1 cellular context compared by ENCODE assay signal in genomic region chr6:21587182-21587924, GRCh38.
TF ChIP-seq lines count a peak whose summit lies in the region.

No MANE protein-coding gene starts in this region.

TF ChIP-seq in HEK293, 187 proteins besides CTCF, POLR2A, EP300 and RAD21 (continued from another document and continues in another):
- TF ChIP-seq, protein P1, sequence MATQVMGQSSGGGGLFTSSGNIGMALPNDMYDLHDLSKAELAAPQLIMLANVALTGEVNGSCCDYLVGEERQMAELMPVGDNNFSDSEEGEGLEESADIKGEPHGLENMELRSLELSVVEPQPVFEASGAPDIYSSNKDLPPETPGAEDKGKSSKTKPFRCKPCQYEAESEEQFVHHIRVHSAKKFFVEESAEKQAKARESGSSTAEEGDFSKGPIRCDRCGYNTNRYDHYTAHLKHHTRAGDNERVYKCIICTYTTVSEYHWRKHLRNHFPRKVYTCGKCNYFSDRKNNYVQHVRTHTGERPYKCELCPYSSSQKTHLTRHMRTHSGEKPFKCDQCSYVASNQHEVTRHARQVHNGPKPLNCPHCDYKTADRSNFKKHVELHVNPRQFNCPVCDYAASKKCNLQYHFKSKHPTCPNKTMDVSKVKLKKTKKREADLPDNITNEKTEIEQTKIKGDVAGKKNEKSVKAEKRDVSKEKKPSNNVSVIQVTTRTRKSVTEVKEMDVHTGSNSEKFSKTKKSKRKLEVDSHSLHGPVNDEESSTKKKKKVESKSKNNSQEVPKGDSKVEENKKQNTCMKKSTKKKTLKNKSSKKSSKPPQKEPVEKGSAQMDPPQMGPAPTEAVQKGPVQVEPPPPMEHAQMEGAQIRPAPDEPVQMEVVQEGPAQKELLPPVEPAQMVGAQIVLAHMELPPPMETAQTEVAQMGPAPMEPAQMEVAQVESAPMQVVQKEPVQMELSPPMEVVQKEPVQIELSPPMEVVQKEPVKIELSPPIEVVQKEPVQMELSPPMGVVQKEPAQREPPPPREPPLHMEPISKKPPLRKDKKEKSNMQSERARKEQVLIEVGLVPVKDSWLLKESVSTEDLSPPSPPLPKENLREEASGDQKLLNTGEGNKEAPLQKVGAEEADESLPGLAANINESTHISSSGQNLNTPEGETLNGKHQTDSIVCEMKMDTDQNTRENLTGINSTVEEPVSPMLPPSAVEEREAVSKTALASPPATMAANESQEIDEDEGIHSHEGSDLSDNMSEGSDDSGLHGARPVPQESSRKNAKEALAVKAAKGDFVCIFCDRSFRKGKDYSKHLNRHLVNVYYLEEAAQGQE (tag by site-specific recombination; IDR thresholded peaks at IDR 0.05), result no peak; the same call in none of the 2 replicates
- no peak; the same call in 1 of the 2 replicates for TF ChIP-seq MZF1 (tag by site-specific recombination; IDR thresholded peaks at IDR 0.05; ENCODE audit: borderline replicate concordance)
- no peak for TF ChIP-seq ZNF510 (tag by site-specific recombination; IDR thresholded peaks at IDR 0.05; ENCODE audit: insufficient replicate concordance)
- TF ChIP-seq HOXD13 (CRISPR knock-in tag; IDR thresholded peaks at IDR 0.05; ENCODE audit: borderline replicate concordance), result 0 out of 2 replicates have a peak, but pooled peaks have one; percentile 60
- TF ChIP-seq, protein P2, sequence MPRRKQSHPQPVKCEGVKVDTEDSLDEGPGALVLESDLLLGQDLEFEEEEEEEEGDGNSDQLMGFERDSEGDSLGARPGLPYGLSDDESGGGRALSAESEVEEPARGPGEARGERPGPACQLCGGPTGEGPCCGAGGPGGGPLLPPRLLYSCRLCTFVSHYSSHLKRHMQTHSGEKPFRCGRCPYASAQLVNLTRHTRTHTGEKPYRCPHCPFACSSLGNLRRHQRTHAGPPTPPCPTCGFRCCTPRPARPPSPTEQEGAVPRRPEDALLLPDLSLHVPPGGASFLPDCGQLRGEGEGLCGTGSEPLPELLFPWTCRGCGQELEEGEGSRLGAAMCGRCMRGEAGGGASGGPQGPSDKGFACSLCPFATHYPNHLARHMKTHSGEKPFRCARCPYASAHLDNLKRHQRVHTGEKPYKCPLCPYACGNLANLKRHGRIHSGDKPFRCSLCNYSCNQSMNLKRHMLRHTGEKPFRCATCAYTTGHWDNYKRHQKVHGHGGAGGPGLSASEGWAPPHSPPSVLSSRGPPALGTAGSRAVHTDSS (tag by site-specific recombination; IDR thresholded peaks at IDR 0.05), result no peak
- TF ChIP-seq ZBTB17 (tag by site-specific recombination; IDR thresholded peaks at IDR 0.05), result 0 out of 2 replicates have a peak, but pooled peaks have one; percentile 3
- TF ChIP-seq ZNF335 (tag by site-specific recombination; conservative IDR thresholded peaks at IDR 0.05), result peak; percentile 96
- TF ChIP-seq PRDM1 (tag by site-specific recombination; IDR thresholded peaks at IDR 0.05), result peak; percentile 85
- no peak; the same call in 1 of the 2 replicates for TF ChIP-seq ZSCAN16 (tag by site-specific recombination; IDR thresholded peaks at IDR 0.05)
- TF ChIP-seq ZNF366 (tag by site-specific recombination; conservative IDR thresholded peaks at IDR 0.05), result peak; percentile 72
- no peak for TF ChIP-seq TCF7L2 (IDR thresholded peaks at IDR 0.05; ENCODE audit: borderline replicate concordance, low read depth, low read length)
- TF ChIP-seq ZNF785 (tag by site-specific recombination; IDR thresholded peaks at IDR 0.05), result no peak
- TF ChIP-seq ZNF280C (tag by site-specific recombination; IDR thresholded peaks at IDR 0.05), result no peak
- no peak for TF ChIP-seq ZNF426 (tag by site-specific recombination; IDR thresholded peaks at IDR 0.05)
- TF ChIP-seq ZNF549 (tag by site-specific recombination; IDR thresholded peaks at IDR 0.05), result no peak
- TF ChIP-seq, protein P3, sequence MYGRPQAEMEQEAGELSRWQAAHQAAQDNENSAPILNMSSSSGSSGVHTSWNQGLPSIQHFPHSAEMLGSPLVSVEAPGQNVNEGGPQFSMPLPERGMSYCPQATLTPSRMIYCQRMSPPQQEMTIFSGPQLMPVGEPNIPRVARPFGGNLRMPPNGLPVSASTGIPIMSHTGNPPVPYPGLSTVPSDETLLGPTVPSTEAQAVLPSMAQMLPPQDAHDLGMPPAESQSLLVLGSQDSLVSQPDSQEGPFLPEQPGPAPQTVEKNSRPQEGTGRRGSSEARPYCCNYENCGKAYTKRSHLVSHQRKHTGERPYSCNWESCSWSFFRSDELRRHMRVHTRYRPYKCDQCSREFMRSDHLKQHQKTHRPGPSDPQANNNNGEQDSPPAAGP (tag by site-specific recombination; IDR thresholded peaks at IDR 0.05), result peak; percentile 77
- no peak for TF ChIP-seq ZBTB11 (tag by site-specific recombination; conservative IDR thresholded peaks at IDR 0.05; ENCODE audit: low read depth)
- TF ChIP-seq ZNF571 (tag by site-specific recombination; IDR thresholded peaks at IDR 0.05), result no peak
- no peak for TF ChIP-seq ZNF704 (tag by site-specific recombination; IDR thresholded peaks at IDR 0.05)
- TF ChIP-seq ZSCAN23 (tag by site-specific recombination; IDR thresholded peaks at IDR 0.05), result 0 out of 2 replicates have a peak, but pooled peaks have one; percentile 6
- TF ChIP-seq ZNF830 (tag by site-specific recombination; IDR thresholded peaks at IDR 0.05; ENCODE audit: low read depth), result no peak
- no peak for TF ChIP-seq MYNN (tag by site-specific recombination; IDR thresholded peaks at IDR 0.05; ENCODE audit: borderline replicate concordance)
- TF ChIP-seq ZNF221 (tag by site-specific recombination; IDR thresholded peaks at IDR 0.05; ENCODE audit: borderline replicate concordance), result no peak
- peak; percentile 14; the same call in 1 of the 2 replicates for TF ChIP-seq ZSCAN30 (tag by site-specific recombination; IDR thresholded peaks at IDR 0.05)
- peak; percentile 72 for TF ChIP-seq ZNF629 (tag by site-specific recombination; IDR thresholded peaks at IDR 0.05)
- no peak for TF ChIP-seq YY1 (tag by site-specific recombination; IDR thresholded peaks at IDR 0.05)
- no peak for TF ChIP-seq ZSCAN5A (tag by site-specific recombination; IDR thresholded peaks at IDR 0.05)
- TF ChIP-seq, protein P4, sequence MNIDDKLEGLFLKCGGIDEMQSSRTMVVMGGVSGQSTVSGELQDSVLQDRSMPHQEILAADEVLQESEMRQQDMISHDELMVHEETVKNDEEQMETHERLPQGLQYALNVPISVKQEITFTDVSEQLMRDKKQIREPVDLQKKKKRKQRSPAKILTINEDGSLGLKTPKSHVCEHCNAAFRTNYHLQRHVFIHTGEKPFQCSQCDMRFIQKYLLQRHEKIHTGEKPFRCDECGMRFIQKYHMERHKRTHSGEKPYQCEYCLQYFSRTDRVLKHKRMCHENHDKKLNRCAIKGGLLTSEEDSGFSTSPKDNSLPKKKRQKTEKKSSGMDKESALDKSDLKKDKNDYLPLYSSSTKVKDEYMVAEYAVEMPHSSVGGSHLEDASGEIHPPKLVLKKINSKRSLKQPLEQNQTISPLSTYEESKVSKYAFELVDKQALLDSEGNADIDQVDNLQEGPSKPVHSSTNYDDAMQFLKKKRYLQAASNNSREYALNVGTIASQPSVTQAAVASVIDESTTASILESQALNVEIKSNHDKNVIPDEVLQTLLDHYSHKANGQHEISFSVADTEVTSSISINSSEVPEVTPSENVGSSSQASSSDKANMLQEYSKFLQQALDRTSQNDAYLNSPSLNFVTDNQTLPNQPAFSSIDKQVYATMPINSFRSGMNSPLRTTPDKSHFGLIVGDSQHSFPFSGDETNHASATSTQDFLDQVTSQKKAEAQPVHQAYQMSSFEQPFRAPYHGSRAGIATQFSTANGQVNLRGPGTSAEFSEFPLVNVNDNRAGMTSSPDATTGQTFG (tag by site-specific recombination; IDR thresholded peaks at IDR 0.05; ENCODE audit: borderline replicate concordance), result no peak
- TF ChIP-seq ZNF600 (tag by site-specific recombination; IDR thresholded peaks at IDR 0.05), result no peak; the same call in 1 of the 2 replicates
- TF ChIP-seq ZNF626 (tag by site-specific recombination; IDR thresholded peaks at IDR 0.05), result no peak
- TF ChIP-seq GLIS2 (tag by site-specific recombination; IDR thresholded peaks at IDR 0.05), result peak; percentile 97
- TF ChIP-seq REPIN1 (tag by site-specific recombination; IDR thresholded peaks at IDR 0.05; ENCODE audit: low read depth), result no peak; the same call in 1 of the 2 replicates
- no peak for TF ChIP-seq SALL2 (tag by site-specific recombination; IDR thresholded peaks at IDR 0.05; ENCODE audit: borderline replicate concordance)
- no peak for TF ChIP-seq ZNF701 (tag by site-specific recombination; IDR thresholded peaks at IDR 0.05)
- no peak for TF ChIP-seq ZNF670 (tag by site-specific recombination; IDR thresholded peaks at IDR 0.05; ENCODE audit: low read depth)
- TF ChIP-seq YY2 (tag by site-specific recombination; IDR thresholded peaks at IDR 0.05), result no peak
- no peak for TF ChIP-seq ZSCAN18 (tag by site-specific recombination; IDR thresholded peaks at IDR 0.05)
- TF ChIP-seq ZNF311 (tag by site-specific recombination; IDR thresholded peaks at IDR 0.05; ENCODE audit: borderline replicate concordance), result no peak
- TF ChIP-seq ZNF132 (tag by site-specific recombination; IDR thresholded peaks at IDR 0.05; ENCODE audit: borderline replicate concordance), result no peak
- no peak for TF ChIP-seq ZNF37A (tag by site-specific recombination; IDR thresholded peaks at IDR 0.05)
- TF ChIP-seq GLI2 (tag by site-specific recombination; IDR thresholded peaks at IDR 0.05; ENCODE audit: borderline replicate concordance, low read depth), result no peak
- no peak for TF ChIP-seq ZNF433 (tag by site-specific recombination; IDR thresholded peaks at IDR 0.05; ENCODE audit: low read depth)
- peak; percentile 45 for TF ChIP-seq ZEB2 (tag by site-specific recombination; IDR thresholded peaks at IDR 0.05)
- TF ChIP-seq ZNF404 (tag by site-specific recombination; IDR thresholded peaks at IDR 0.05), result no peak
